Comparison of ENCODE assay signal across 30 cellular contexts in the genomic region with DNA sequence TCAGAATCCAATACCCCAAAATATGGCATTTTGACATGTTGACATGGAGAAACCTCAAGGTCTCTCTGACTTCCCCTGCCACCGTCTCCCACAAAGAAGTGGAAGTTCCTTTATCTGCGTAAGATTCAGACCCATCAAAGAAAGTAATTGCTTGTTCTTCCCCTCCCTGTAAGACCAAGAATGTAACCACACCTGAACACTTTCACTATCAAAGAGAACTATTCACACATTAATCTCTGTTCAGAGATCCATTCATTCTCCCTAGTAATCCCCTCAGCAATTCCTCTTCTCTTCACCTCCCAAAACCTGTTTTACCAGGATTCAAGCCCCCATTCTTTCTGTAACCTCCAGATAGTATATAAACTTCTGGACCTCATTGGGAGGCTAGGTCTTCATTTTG. TPM values are rescaled to one million over a fixed set of nuclear protein-coding genes. Genes with fewer than 3 reads are reported as not detected.
A peak's percentile ranks its signal among the peaks of the same experiment; 100 is the strongest.
DNase-seq lines count a peak whose midpoint lies in the region; ATAC-seq, FAIRE-seq and TF ChIP-seq lines count a peak whose summit lies in the region.
"Had no signal": no experiment of that assay in that cellular context is flagged by ENCODE, and none has a peak within 500 bp of the region (broad histone marks: within the 10 kb centered on the region; RNA-seq: fewer than 3 reads in every experiment).

No MANE protein-coding gene starts in this region.

- TF ChIP-seq CTCF in CD4-positive, alpha-beta T cell (IDR thresholded peaks at IDR 0.05) = no peak
- TF ChIP-seq CTCF in GM20000 (IDR thresholded peaks at IDR 0.05; ENCODE audit: extremely low read depth, missing control alignments) = no peak

- no peaks in the 10 kb centered on the region for H3K9me3 Mint-ChIP-seq in CD4-positive, alpha-beta T cell
- H3K9me3 Mint-ChIP-seq in activated T-helper 1 cell treated with anti-CD3 and anti-CD28 coated beads, Interleukin-12 subunit alpha, Interleukin-12 subunit beta, Interleukin-2, Interleukin-4 antibody, amounts not matched to agents 30 ng/mL and 10 ng/mL and 1 ng/mL, durations not matched to agents 14 hours and 24 hours and 36 hours = no peaks in the 10 kb centered on the region
- H3K9me3 Mint-ChIP-seq: activated CD4-positive, alpha-beta T cell treated with anti-CD3 and anti-CD28 coated beads, Interleukin-2, amount 10 ng/mL, durations not matched to agents 24 days and 14 days; activated naive CD8-positive, alpha-beta T cell treated with anti-CD3 and anti-CD28 coated beads, Interleukin-2, amount 10 ng/mL, durations not matched to agents 7 days and 5 days; immature natural killer cell; nephron had no signal

- intact Hi-C loops in CD4-positive, alpha-beta T cell (cut with DNase I, micrococcal nuclease) = loop anchor here in 1 of 2 experiments (5.0 kb wide), 1 partner anchor 111 kb away; no protein-coding TSS in a partner anchor
- intact Hi-C loops in activated T-helper 1 cell treated with anti-CD3 and anti-CD28 coated beads, Interleukin-12 subunit alpha, Interleukin-12 subunit beta, Interleukin-2, Interleukin-4 antibody, amounts not matched to agents 30 ng/mL and 10 ng/mL and 1 ng/mL, durations not matched to agents 14 hours and 24 hours and 36 hours (cut with micrococcal nuclease) = no loop called here
- intact Hi-C loops in left ventricle myocardium superior (cut with micrococcal nuclease) = no loop called here

- DNase-seq in CD4-positive, alpha-beta T cell = no peak
- DNase-seq in GM12892 (ENCODE audit: insufficient read length) = no peak
- peak; percentile 36 for DNase-seq in GM20000 (ENCODE audit: low spot score)
- peak; percentile 85 for DNase-seq in OCI-M1 (lab: John Stamatoyannopoulos, UW)
- no peak for DNase-seq in NCI-H69 (lab: John Stamatoyannopoulos, UW)
- DNase-seq in NCI-H1048 (lab: John Stamatoyannopoulos, UW) = no peak
- no peak for DNase-seq in activated T-helper 1 cell treated with anti-CD3 and anti-CD28 coated beads, Interleukin-12 subunit alpha, Interleukin-12 subunit beta, Interleukin-2, Interleukin-4 antibody, amounts not matched to agents 30 ng/mL and 10 ng/mL and 1 ng/mL, durations not matched to agents 14 hours and 24 hours and 36 hours (ENCODE audit: low spot score)
- no peak for DNase-seq in left ventricle myocardium superior
- DNase-seq: activated CD4-positive, alpha-beta T cell treated with anti-CD3 and anti-CD28 coated beads, Interleukin-2, amount 10 ng/mL, durations not matched to agents 24 days and 14 days; activated CD8-positive, alpha-beta memory T cell treated with anti-CD3 and anti-CD28 coated beads, Interleukin-2, amount 10 ng/mL, durations not matched to agents 7 days and 5 days; activated naive CD8-positive, alpha-beta T cell treated with anti-CD3 and anti-CD28 coated beads, Interleukin-2, amount 10 ng/mL, durations not matched to agents 7 days and 5 days; DMS153; effector CD8-positive, alpha-beta T cell; erythroblast; foreskin keratinocyte; immature natural killer cell; Karpas-422; left lung; midbrain; NCI-H1930; NCI-H2227 treated with DMSO at 0.1 percent for 48 hours; NCI-H82; PC-3; Right ventricle myocardium superior; T-helper 1 cell; upper lobe of right lung had no signal

- peak; percentile 24 for ATAC-seq in CD4-positive, alpha-beta T cell (ENCODE audit: poor library complexity)
- no peak for ATAC-seq in left ventricle myocardium superior
- ATAC-seq: activated CD8-positive, alpha-beta memory T cell treated with anti-CD3 and anti-CD28 coated beads, Interleukin-2, amount 10 ng/mL, durations not matched to agents 7 days and 5 days; foreskin keratinocyte; HCT116; left lung; PC-3; sciatic nerve; upper lobe of right lung had no signal

- peaks cover 16% of the 10 kb centered on the region for H3K27me3 Mint-ChIP-seq in CD4-positive, alpha-beta T cell
- H3K27me3 Mint-ChIP-seq in activated T-helper 1 cell treated with anti-CD3 and anti-CD28 coated beads, Interleukin-12 subunit alpha, Interleukin-12 subunit beta, Interleukin-2, Interleukin-4 antibody, amounts not matched to agents 30 ng/mL and 10 ng/mL and 1 ng/mL, durations not matched to agents 14 hours and 24 hours and 36 hours (ENCODE audit: insufficient read depth) = peaks cover 27% of the 10 kb centered on the region

- POLR2A ChIA-PET in CD4-positive, alpha-beta T cell (lab: Charles Lee) = no interaction called here

- peaks cover 22% of the 10 kb centered on the region for H3K4me1 Mint-ChIP-seq in CD4-positive, alpha-beta T cell (ENCODE audit: low read depth)
- H3K4me1 Mint-ChIP-seq in activated T-helper 1 cell treated with anti-CD3 and anti-CD28 coated beads, Interleukin-12 subunit alpha, Interleukin-12 subunit beta, Interleukin-2, Interleukin-4 antibody, amounts not matched to agents 30 ng/mL and 10 ng/mL and 1 ng/mL, durations not matched to agents 14 hours and 24 hours and 36 hours (ENCODE audit: low read depth) = peaks cover 11% of the 10 kb centered on the region

- no peak overlapping the region for H3K27ac ChIP-seq in CD4-positive, alpha-beta T cell (ENCODE audit: low read depth, low read length)
- H3K27ac ChIP-seq: C4-2B, foreskin keratinocyte, left lung, upper lobe of right lung had no signal

- TF ChIP-seq POLR2A in GM12892 (IDR thresholded peaks at IDR 0.05; ENCODE audit: low read depth, low read length) = no peak

- peak; percentile 81 for FAIRE-seq in GM12892 (lab: Jason Lieb, UNC)

- peaks cover 19% of the 10 kb centered on the region for H3K27me3 ChIP-seq in CD4-positive, alpha-beta T cell (ENCODE audit: control insufficient read depth, insufficient read depth, low read length)
- H3K27me3 ChIP-seq: upper lobe of right lung had no signal

- H3K27ac Mint-ChIP-seq in CD4-positive, alpha-beta T cell = no peak overlapping the region
- no peak overlapping the region for H3K27ac Mint-ChIP-seq in activated T-helper 1 cell treated with anti-CD3 and anti-CD28 coated beads, Interleukin-12 subunit alpha, Interleukin-12 subunit beta, Interleukin-2, Interleukin-4 antibody, amounts not matched to agents 30 ng/mL and 10 ng/mL and 1 ng/mL, durations not matched to agents 14 hours and 24 hours and 36 hours
- H3K27ac Mint-ChIP-seq: activated CD4-positive, alpha-beta T cell treated with anti-CD3 and anti-CD28 coated beads, Interleukin-2, amount 10 ng/mL, durations not matched to agents 24 days and 14 days; activated CD8-positive, alpha-beta memory T cell treated with anti-CD3 and anti-CD28 coated beads, Interleukin-2, amount 10 ng/mL, durations not matched to agents 7 days and 5 days; activated naive CD8-positive, alpha-beta T cell treated with anti-CD3 and anti-CD28 coated beads, Interleukin-2, amount 10 ng/mL, durations not matched to agents 7 days and 5 days; immature natural killer cell; nephron had no signal

- no peak overlapping the region for H3K4me3 Mint-ChIP-seq in CD4-positive, alpha-beta T cell
- no peak overlapping the region for H3K4me3 Mint-ChIP-seq in activated T-helper 1 cell treated with anti-CD3 and anti-CD28 coated beads, Interleukin-12 subunit alpha, Interleukin-12 subunit beta, Interleukin-2, Interleukin-4 antibody, amounts not matched to agents 30 ng/mL and 10 ng/mL and 1 ng/mL, durations not matched to agents 14 hours and 24 hours and 36 hours
- H3K4me3 Mint-ChIP-seq: activated CD4-positive, alpha-beta T cell treated with anti-CD3 and anti-CD28 coated beads, Interleukin-2, amount 10 ng/mL, durations not matched to agents 24 days and 14 days; activated CD8-positive, alpha-beta memory T cell treated with anti-CD3 and anti-CD28 coated beads, Interleukin-2, amount 10 ng/mL, durations not matched to agents 7 days and 5 days; activated naive CD8-positive, alpha-beta T cell treated with anti-CD3 and anti-CD28 coated beads, Interleukin-2, amount 10 ng/mL, durations not matched to agents 7 days and 5 days; immature natural killer cell; nephron had no signal

- CTCF ChIA-PET in CD4-positive, alpha-beta T cell (lab: Charles Lee) = interaction anchor here (0.7 kb wide), 1 partner anchor 170 kb away, joined by 3 read pairs; no protein-coding TSS in a partner anchor

- no peaks in the 10 kb centered on the region for H3K36me3 Mint-ChIP-seq in CD4-positive, alpha-beta T cell (ENCODE audit: low read depth)
- H3K36me3 Mint-ChIP-seq in activated T-helper 1 cell treated with anti-CD3 and anti-CD28 coated beads, Interleukin-12 subunit alpha, Interleukin-12 subunit beta, Interleukin-2, Interleukin-4 antibody, amounts not matched to agents 30 ng/mL and 10 ng/mL and 1 ng/mL, durations not matched to agents 14 hours and 24 hours and 36 hours (ENCODE audit: low read depth) = no peaks in the 10 kb centered on the region
- H3K36me3 Mint-ChIP-seq: activated CD8-positive, alpha-beta memory T cell treated with anti-CD3 and anti-CD28 coated beads, Interleukin-2, amount 10 ng/mL, durations not matched to agents 7 days and 5 days; activated naive CD8-positive, alpha-beta T cell treated with anti-CD3 and anti-CD28 coated beads, Interleukin-2, amount 10 ng/mL, durations not matched to agents 7 days and 5 days; immature natural killer cell had no signal

- H3K9me3 ChIP-seq in CD4-positive, alpha-beta T cell (ENCODE audit: control insufficient read depth, low read length) = no peaks in the 10 kb centered on the region
- H3K9me3 ChIP-seq: left lung, upper lobe of right lung had no signal

RNA-seq across cellular contexts. Expression of a gene that starts 4.1 kb away (rescaled TPM):
- under 1 TPM; 0.11 to 0.14 TPM for total RNA-seq in CD4-positive, alpha-beta T cell
- 14.4 TPM for polyA plus RNA-seq in GM12892 (2012; ENCODE audit: missing spikeins)
- 0.05 TPM in 1 of 2 replicates, not detected in the other for total RNA-seq in activated T-helper 1 cell treated with anti-CD3 and anti-CD28 coated beads, Interleukin-12 subunit alpha, Interleukin-12 subunit beta, Interleukin-2, Interleukin-4 antibody, amounts not matched to agents 30 ng/mL and 10 ng/mL and 1 ng/mL, durations not matched to agents 14 hours and 24 hours and 36 hours
- 2.1 TPM for total RNA-seq in left ventricle myocardium superior
- total RNA-seq: activated CD4-positive, alpha-beta T cell treated with anti-CD3 and anti-CD28 coated beads, Interleukin-2, amount 10 ng/mL, durations not matched to agents 24 days and 14 days; foreskin keratinocyte had no signal

Comparison
In these comparisons a context has a peak if more than half of its experiments do, and no peak if none do; other contexts are left out.
1. DNase-seq: peak in GM20000 (single experiment) and OCI-M1 (single experiment); none in CD4-positive, alpha-beta T cell (0 of 10), GM12892 (single experiment), NCI-H69 (single experiment), NCI-H1048 (single experiment), activated T-helper 1 cell treated with anti-CD3 and anti-CD28 coated beads, Interleukin-12 subunit alpha, Interleukin-12 subunit beta, Interleukin-2, Interleukin-4 antibody, amounts not matched to agents 30 ng/mL and 10 ng/mL and 1 ng/mL, durations not matched to agents 14 hours and 24 hours and 36 hours (single experiment) and left ventricle myocardium superior (single experiment).